Comparison of ENCODE assay signal across 15 cellular contexts in the genomic region with DNA sequence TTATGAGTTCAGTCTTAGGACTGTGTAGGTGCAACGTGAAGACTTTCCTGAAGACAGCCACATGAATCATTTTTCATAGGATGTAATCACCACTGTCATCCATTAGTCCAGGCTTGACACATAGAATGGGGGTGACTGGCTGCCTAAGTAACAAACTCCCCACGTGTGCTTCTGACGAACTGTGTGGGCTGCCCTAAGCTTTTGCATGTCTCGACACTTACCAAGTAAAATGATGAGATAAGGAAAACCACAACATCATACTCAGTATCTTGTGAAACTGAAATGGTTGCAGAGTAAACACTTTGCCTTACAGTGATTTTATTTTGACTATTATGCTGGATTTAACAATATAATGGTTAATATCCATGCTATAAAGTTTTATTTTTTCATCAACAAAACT. TPM values are rescaled to one million over a fixed set of nuclear protein-coding genes. Genes with fewer than 3 reads are reported as not detected.
A peak's percentile ranks its signal among the peaks of the same experiment; 100 is the strongest.
DNase-seq lines count a peak whose midpoint lies in the region; ATAC-seq and TF ChIP-seq lines count a peak whose summit lies in the region.
"Had no signal": no experiment of that assay in that cellular context is flagged by ENCODE, and none has a peak within 500 bp of the region (broad histone marks: within the 10 kb centered on the region; RNA-seq: fewer than 3 reads in every experiment).

No MANE protein-coding gene starts in this region.

- peak; percentile 41 to 82 for ATAC-seq in activated naive CD4-positive, alpha-beta T cell treated with anti-CD3 and anti-CD28 coated beads, Interleukin-2, amount 50 U/mL, for 72 hours
- peak; percentile 61 for ATAC-seq in stimulated activated effector memory CD8-positive, alpha-beta T cell treated with anti-CD3 and anti-CD28 coated beads, Interleukin-12 subunit alpha, Interleukin-12 subunit beta, amount 100 ng/mL, for 72 hours
- ATAC-seq in GM21529 (IDR thresholded peaks at IDR 0.05; ENCODE audit: unreplicated experiment): no peak

- no peaks in the 10 kb centered on the region for H3K36me3 ChIP-seq in prostate gland
- H3K36me3 ChIP-seq: adrenal gland, upper lobe of left lung had no signal

- no peak for TF ChIP-seq CTCF in prostate gland (IDR thresholded peaks at IDR 0.05)

- H3K9me3 Mint-ChIP-seq in activated naive CD4-positive, alpha-beta T cell treated with anti-CD3 and anti-CD28 coated beads, Interleukin-2, amount 50 U/mL, for 72 hours: no peaks in the 10 kb centered on the region
- no peaks in the 10 kb centered on the region for H3K9me3 Mint-ChIP-seq in stimulated activated effector memory CD8-positive, alpha-beta T cell treated with anti-CD3 and anti-CD28 coated beads, Interleukin-12 subunit alpha, Interleukin-12 subunit beta, amount 100 ng/mL, for 72 hours

- peaks cover 0 to 5% of the 10 kb centered on the region in 2 donors for H3K36me3 Mint-ChIP-seq in activated naive CD4-positive, alpha-beta T cell treated with anti-CD3 and anti-CD28 coated beads, Interleukin-2, amount 50 U/mL, for 72 hours
- no peaks in the 10 kb centered on the region for H3K36me3 Mint-ChIP-seq in stimulated activated effector memory CD8-positive, alpha-beta T cell treated with anti-CD3 and anti-CD28 coated beads, Interleukin-12 subunit alpha, Interleukin-12 subunit beta, amount 100 ng/mL, for 72 hours

- no peaks in the 10 kb centered on the region for H3K27me3 ChIP-seq in prostate gland (replicated peaks; ENCODE audit: insufficient read depth)
- H3K27me3 ChIP-seq: upper lobe of left lung had no signal

- H3K27ac Mint-ChIP-seq in activated naive CD4-positive, alpha-beta T cell treated with anti-CD3 and anti-CD28 coated beads, Interleukin-2, amount 50 U/mL, for 72 hours: no peak overlapping the region
- H3K27ac Mint-ChIP-seq in stimulated activated effector memory CD8-positive, alpha-beta T cell treated with anti-CD3 and anti-CD28 coated beads, Interleukin-12 subunit alpha, Interleukin-12 subunit beta, amount 100 ng/mL, for 72 hours: no peak overlapping the region

- H3K4me1 Mint-ChIP-seq in stimulated activated effector memory CD8-positive, alpha-beta T cell treated with anti-CD3 and anti-CD28 coated beads, Interleukin-12 subunit alpha, Interleukin-12 subunit beta, amount 100 ng/mL, for 72 hours: no peaks in the 10 kb centered on the region

- H3K27ac ChIP-seq in prostate gland: no peak overlapping the region
- H3K27ac ChIP-seq: adrenal gland, upper lobe of left lung had no signal

- no peaks in the 10 kb centered on the region for H3K4me1 ChIP-seq in prostate gland (replicated peaks)
- H3K4me1 ChIP-seq: adrenal gland had no signal

- TF ChIP-seq POLR2A in prostate gland (IDR thresholded peaks at IDR 0.05): no peak

- intact Hi-C loops in prostate gland (cut with DNase I): no loop called here

- WGBS in prostate gland: 38% methylated on average over 4 of the region's 4 CpGs

- no peaks in the 10 kb centered on the region for H3K9me3 ChIP-seq in prostate gland
- H3K9me3 ChIP-seq: adrenal gland, upper lobe of left lung had no signal

- no peak overlapping the region for H3K4me3 Mint-ChIP-seq in stimulated activated effector memory CD8-positive, alpha-beta T cell treated with anti-CD3 and anti-CD28 coated beads, Interleukin-12 subunit alpha, Interleukin-12 subunit beta, amount 100 ng/mL, for 72 hours

- no peak overlapping the region for H3K4me3 ChIP-seq in prostate gland
- H3K4me3 ChIP-seq: adrenal gland, upper lobe of left lung had no signal

- no peak for DNase-seq in activated naive CD4-positive, alpha-beta T cell treated with anti-CD3 and anti-CD28 coated beads, Interleukin-2, amount 50 U/mL, for 72 hours (ENCODE audit: low spot score in 2 of 2)
- DNase-seq in activated naive CD4-positive, alpha-beta T cell treated with Interleukin-2 at 50 U/mL for 16 hours: no peak
- peak; percentile 5 to 61 for DNase-seq in NOMO-1 (lab: John Stamatoyannopoulos, UW; ENCODE audit: unreplicated experiment in 2 of 2)
- peak; percentile 61 for DNase-seq in dermis blood vessel endothelial cell
- no peak for DNase-seq in stimulated activated effector memory CD8-positive, alpha-beta T cell treated with anti-CD3 and anti-CD28 coated beads, Interleukin-12 subunit alpha, Interleukin-12 subunit beta, amount 100 ng/mL, for 72 hours (ENCODE audit: low spot score in 2 of 2)
- DNase-seq in ureter (ENCODE audit: low spot score): no peak
- no peak for DNase-seq in prostate gland (ENCODE audit: low spot score)
- DNase-seq: activated CD4-positive, alpha-beta T cell treated with anti-CD3 and anti-CD28 coated beads, Interleukin-2, amount 50 U/mL, for 4 hours; adrenal gland; effector CD8-positive, alpha-beta T cell; mesendoderm; NCI-H1092; NCI-H69; upper lobe of left lung had no signal

RNA-seq across cellular contexts. Expression of a gene that starts 19.5 kb away (rescaled TPM):
- not detected for total RNA-seq in activated naive CD4-positive, alpha-beta T cell treated with anti-CD3 and anti-CD28 coated beads, Interleukin-2, amount 50 U/mL, for 72 hours
- total RNA-seq in dermis blood vessel endothelial cell: 88.8 and 98.8 TPM in 2 replicates
- 27.2 TPM for total RNA-seq in ureter
- 10 to 100 TPM in 1 of 2 donors, 1 to 10 TPM in 1; 2.6 to 11.2 TPM for total RNA-seq in prostate gland

Comparison
In these comparisons a context has a peak if more than half of its experiments do, and no peak if none do; other contexts are left out.
1. DNase-seq: peak in NOMO-1 (2 of 2) and dermis blood vessel endothelial cell (single experiment); none in activated naive CD4-positive, alpha-beta T cell treated with anti-CD3 and anti-CD28 coated beads, Interleukin-2, amount 50 U/mL, for 72 hours (0 of 2), activated naive CD4-positive, alpha-beta T cell treated with Interleukin-2 at 50 U/mL for 16 hours (single experiment), stimulated activated effector memory CD8-positive, alpha-beta T cell treated with anti-CD3 and anti-CD28 coated beads, Interleukin-12 subunit alpha, Interleukin-12 subunit beta, amount 100 ng/mL, for 72 hours (0 of 2), ureter (single experiment) and prostate gland (single experiment).